21 cellular contexts compared by ENCODE assay signal in genomic region chrX:134725103-134725690, GRCh38.
"Had no signal": no experiment of that assay in that cellular context is flagged by ENCODE, and none has a peak within 500 bp of the region (broad histone marks: within the 10 kb centered on the region; RNA-seq: fewer than 3 reads in every experiment).

No MANE protein-coding gene starts in this region.

- DNase-seq: KBM-7; MG63; NCI-H1092; NCI-H1105 treated with DMSO at 0.1 percent for 48 hours; NCI-H1417 treated with DMSO at 0.1 percent for 48 hours; NCI-H146; NCI-H1694 treated with DMSO at 0.1 percent for 48 hours; NCI-H1930; NCI-H2081; NCI-H2107; NCI-H2227 treated with DMSO at 0.1 percent for 48 hours; NCI-H524; NCI-H526 treated with DMSO at 0.1 percent for 48 hours; NCI-H774; NK-92 treated with Interleukin-12 subunit alpha and Interleukin-12 subunit beta, amount 100 ng/mL, for 24 hours; OCI-M1; Right ventricle myocardium superior; RPMI8226; SIG-M5 had no signal

- H3K9me3 ChIP-seq: MG63, SJSA1 had no signal

- H3K4me3 ChIP-seq: MG63, SJSA1, SK-N-MC had no signal

- H3K27ac ChIP-seq: SJSA1, SK-N-MC had no signal

- H3K36me3 ChIP-seq: MG63, SJSA1 had no signal

- H3K27me3 ChIP-seq: MG63, SJSA1 had no signal
